In the genomic region with DNA sequence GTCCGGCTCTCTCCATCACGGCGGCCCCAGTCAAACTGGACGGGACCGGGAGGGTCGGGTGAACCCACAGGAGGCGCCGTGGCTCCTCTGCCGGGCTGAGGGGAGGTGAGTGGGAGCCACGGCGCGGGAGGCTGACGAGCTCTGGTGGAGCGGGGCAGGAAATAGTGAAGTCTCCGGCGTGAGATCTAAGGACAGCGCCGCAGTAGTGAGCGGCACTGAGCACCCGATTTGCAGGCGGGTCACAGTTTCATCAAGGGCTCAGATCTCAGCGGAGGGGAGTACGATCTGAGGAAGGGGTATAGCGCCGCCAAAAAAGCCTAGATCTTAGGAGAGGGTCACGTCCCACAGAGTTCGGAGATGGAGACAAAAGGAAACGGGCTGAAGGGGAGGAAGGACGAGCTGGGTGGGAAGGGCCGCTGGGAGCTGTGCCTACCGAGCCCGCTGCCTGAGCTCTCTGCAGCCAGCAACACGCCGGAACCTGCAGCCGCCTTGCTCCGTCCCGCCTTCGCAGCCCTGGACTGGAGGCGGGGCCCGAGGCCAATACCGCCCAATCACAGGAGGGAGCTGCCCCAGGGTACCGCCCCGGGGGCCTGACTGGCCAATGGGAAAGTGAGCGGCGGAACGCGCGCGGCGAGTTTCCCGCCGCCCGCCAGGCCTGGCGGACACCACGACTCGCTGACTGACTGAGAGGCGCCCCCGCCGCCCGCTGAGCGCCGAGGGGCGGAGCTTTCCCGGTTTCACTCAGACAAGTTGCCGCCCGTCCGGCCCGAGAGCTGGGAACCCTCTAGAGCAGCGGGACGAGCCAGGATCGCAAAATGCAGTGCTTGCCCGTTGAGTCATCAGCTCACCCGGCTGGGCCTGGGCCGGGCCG, we compare ENCODE assay signal across 1 cellular context.
TF ChIP-seq lines count a peak whose summit lies in the region.

No MANE protein-coding gene starts in this region.

TF ChIP-seq in HepG2, 621 proteins besides CTCF, POLR2A, EP300 and RAD21 (continues in another document):
- peak; percentile 75 for TF ChIP-seq YEATS4 (CRISPR knock-in tag; IDR thresholded peaks at IDR 0.05; ENCODE audit: borderline replicate concordance)
- TF ChIP-seq PHF21A (CRISPR knock-in tag; IDR thresholded peaks at IDR 0.05) = peak; percentile 61; the same call in 1 of the 2 replicates
- TF ChIP-seq NR2F6 (IDR thresholded peaks at IDR 0.05) = no peak
- no peak for TF ChIP-seq NR2F6 (CRISPR knock-in tag; IDR thresholded peaks at IDR 0.05)
- peak; percentile 68 for TF ChIP-seq GABPA (IDR thresholded peaks at IDR 0.05; ENCODE audit: low read depth, low read length)
- TF ChIP-seq GABPA (CRISPR knock-in tag; IDR thresholded peaks at IDR 0.05; ENCODE audit: low read depth) = peak; percentile 83
- TF ChIP-seq, protein P1, sequence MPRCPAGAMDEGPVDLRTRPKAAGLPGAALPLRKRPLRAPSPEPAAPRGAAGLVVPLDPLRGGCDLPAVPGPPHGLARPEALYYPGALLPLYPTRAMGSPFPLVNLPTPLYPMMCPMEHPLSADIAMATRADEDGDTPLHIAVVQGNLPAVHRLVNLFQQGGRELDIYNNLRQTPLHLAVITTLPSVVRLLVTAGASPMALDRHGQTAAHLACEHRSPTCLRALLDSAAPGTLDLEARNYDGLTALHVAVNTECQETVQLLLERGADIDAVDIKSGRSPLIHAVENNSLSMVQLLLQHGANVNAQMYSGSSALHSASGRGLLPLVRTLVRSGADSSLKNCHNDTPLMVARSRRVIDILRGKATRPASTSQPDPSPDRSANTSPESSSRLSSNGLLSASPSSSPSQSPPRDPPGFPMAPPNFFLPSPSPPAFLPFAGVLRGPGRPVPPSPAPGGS (CRISPR knock-in tag; IDR thresholded peaks at IDR 0.05) = peak; percentile 27; the same call in 1 of the 2 replicates
- TF ChIP-seq, protein P2, sequence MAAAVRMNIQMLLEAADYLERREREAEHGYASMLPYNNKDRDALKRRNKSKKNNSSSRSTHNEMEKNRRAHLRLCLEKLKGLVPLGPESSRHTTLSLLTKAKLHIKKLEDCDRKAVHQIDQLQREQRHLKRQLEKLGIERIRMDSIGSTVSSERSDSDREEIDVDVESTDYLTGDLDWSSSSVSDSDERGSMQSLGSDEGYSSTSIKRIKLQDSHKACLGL (CRISPR knock-in tag; IDR thresholded peaks at IDR 0.05) = peak; percentile 74
- TF ChIP-seq ZNF558 (CRISPR knock-in tag; IDR thresholded peaks at IDR 0.05; ENCODE audit: borderline replicate concordance) = peak; percentile 90; the same call in 1 of the 2 replicates
- no peak for TF ChIP-seq ZNF224 (CRISPR knock-in tag; IDR thresholded peaks at IDR 0.05)
- peak; percentile 96 for TF ChIP-seq SP2 (CRISPR knock-in tag; IDR thresholded peaks at IDR 0.05)
- TF ChIP-seq, protein P3, sequence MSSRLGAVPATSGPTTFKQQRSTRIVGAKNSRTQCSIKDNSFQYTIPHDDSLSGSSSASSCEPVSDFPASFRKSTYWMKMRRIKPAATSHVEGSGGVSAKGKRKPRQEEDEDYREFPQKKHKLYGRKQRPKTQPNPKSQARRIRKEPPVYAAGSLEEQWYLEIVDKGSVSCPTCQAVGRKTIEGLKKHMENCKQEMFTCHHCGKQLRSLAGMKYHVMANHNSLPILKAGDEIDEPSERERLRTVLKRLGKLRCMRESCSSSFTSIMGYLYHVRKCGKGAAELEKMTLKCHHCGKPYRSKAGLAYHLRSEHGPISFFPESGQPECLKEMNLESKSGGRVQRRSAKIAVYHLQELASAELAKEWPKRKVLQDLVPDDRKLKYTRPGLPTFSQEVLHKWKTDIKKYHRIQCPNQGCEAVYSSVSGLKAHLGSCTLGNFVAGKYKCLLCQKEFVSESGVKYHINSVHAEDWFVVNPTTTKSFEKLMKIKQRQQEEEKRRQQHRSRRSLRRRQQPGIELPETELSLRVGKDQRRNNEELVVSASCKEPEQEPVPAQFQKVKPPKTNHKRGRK (CRISPR knock-in tag; IDR thresholded peaks at IDR 0.05) = no peak
- TF ChIP-seq SPEN (CRISPR knock-in tag; IDR thresholded peaks at IDR 0.05; ENCODE audit: low read depth) = peak; percentile 87
- TF ChIP-seq ZNF598 (CRISPR knock-in tag; IDR thresholded peaks at IDR 0.05; ENCODE audit: borderline replicate concordance) = 0 out of 2 replicates have a peak, but pooled peaks have one; percentile 26
- peak; percentile 96 for TF ChIP-seq ZNF878 (CRISPR knock-in tag; IDR thresholded peaks at IDR 0.05)
- TF ChIP-seq MYC (CRISPR knock-in tag; IDR thresholded peaks at IDR 0.05; ENCODE audit: borderline replicate concordance) = peak; percentile 47; the same call in 1 of the 2 replicates
- TF ChIP-seq ZNF737 (CRISPR knock-in tag; IDR thresholded peaks at IDR 0.05; ENCODE audit: borderline replicate concordance) = no peak
- TF ChIP-seq HOXD1 (CRISPR knock-in tag; IDR thresholded peaks at IDR 0.05) = peak; percentile 57
- no peak; the same call in 1 of the 2 replicates for TF ChIP-seq MEF2D (CRISPR knock-in tag; IDR thresholded peaks at IDR 0.05)
- TF ChIP-seq HOXA9 (CRISPR knock-in tag; IDR thresholded peaks at IDR 0.05; ENCODE audit: borderline replicate concordance) = 0 out of 2 replicates have a peak, but pooled peaks have one; percentile 66
- peak; percentile 91 for TF ChIP-seq ERF (CRISPR knock-in tag; IDR thresholded peaks at IDR 0.05)
- no peak for TF ChIP-seq SRSF9 (IDR thresholded peaks at IDR 0.05; ENCODE audit: borderline replicate concordance, insufficient read depth, low read depth, low read length, poor library complexity, severe bottlenecking)
- 0 out of 2 replicates have a peak, but pooled peaks have one; percentile 57 for TF ChIP-seq TP53 (CRISPR knock-in tag; conservative IDR thresholded peaks at IDR 0.05)
- 0 out of 2 replicates have a peak, but pooled peaks have one; percentile 18 for TF ChIP-seq NR2C2 (CRISPR knock-in tag; IDR thresholded peaks at IDR 0.05; ENCODE audit: borderline replicate concordance)
- TF ChIP-seq SOX6 (IDR thresholded peaks at IDR 0.05) = no peak
- TF ChIP-seq SOX6 (CRISPR knock-in tag; IDR thresholded peaks at IDR 0.05) = peak; percentile 44; the same call in 1 of the 2 replicates
- TF ChIP-seq ZNF44 (CRISPR knock-in tag; IDR thresholded peaks at IDR 0.05) = no peak
- TF ChIP-seq, protein P4, sequence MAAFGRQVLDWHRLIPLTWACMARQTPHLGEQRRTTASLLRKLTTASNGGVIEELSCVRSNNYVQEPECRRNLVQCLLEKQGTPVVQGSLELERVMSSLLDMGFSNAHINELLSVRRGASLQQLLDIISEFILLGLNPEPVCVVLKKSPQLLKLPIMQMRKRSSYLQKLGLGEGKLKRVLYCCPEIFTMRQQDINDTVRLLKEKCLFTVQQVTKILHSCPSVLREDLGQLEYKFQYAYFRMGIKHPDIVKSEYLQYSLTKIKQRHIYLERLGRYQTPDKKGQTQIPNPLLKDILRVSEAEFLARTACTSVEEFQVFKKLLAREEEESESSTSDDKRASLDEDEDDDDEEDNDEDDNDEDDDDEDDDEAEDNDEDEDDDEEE (CRISPR knock-in tag; IDR thresholded peaks at IDR 0.05) = peak; percentile 71
- TF ChIP-seq EEA1 (CRISPR knock-in tag; IDR thresholded peaks at IDR 0.05; ENCODE audit: borderline replicate concordance) = peak; percentile 27; the same call in 1 of the 2 replicates
- TF ChIP-seq, protein P5, sequence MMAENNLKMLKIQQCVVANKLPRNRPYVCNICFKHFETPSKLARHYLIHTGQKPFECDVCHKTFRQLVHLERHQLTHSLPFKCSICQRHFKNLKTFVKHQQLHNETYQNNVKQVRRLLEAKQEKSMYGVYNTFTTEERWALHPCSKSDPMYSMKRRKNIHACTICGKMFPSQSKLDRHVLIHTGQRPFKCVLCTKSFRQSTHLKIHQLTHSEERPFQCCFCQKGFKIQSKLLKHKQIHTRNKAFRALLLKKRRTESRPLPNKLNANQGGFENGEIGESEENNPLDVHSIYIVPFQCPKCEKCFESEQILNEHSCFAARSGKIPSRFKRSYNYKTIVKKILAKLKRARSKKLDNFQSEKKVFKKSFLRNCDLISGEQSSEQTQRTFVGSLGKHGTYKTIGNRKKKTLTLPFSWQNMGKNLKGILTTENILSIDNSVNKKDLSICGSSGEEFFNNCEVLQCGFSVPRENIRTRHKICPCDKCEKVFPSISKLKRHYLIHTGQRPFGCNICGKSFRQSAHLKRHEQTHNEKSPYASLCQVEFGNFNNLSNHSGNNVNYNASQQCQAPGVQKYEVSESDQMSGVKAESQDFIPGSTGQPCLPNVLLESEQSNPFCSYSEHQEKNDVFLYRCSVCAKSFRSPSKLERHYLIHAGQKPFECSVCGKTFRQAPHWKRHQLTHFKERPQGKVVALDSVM (CRISPR knock-in tag; IDR thresholded peaks at IDR 0.05) = peak; percentile 35; the same call in 1 of the 2 replicates
- peak; percentile 73 for TF ChIP-seq HOXA3 (CRISPR knock-in tag; IDR thresholded peaks at IDR 0.05)
- TF ChIP-seq, protein P6, sequence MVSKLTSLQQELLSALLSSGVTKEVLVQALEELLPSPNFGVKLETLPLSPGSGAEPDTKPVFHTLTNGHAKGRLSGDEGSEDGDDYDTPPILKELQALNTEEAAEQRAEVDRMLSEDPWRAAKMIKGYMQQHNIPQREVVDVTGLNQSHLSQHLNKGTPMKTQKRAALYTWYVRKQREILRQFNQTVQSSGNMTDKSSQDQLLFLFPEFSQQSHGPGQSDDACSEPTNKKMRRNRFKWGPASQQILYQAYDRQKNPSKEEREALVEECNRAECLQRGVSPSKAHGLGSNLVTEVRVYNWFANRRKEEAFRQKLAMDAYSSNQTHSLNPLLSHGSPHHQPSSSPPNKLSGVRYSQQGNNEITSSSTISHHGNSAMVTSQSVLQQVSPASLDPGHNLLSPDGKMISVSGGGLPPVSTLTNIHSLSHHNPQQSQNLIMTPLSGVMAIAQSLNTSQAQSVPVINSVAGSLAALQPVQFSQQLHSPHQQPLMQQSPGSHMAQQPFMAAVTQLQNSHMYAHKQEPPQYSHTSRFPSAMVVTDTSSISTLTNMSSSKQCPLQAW (CRISPR knock-in tag; IDR thresholded peaks at IDR 0.05) = peak; percentile 16; the same call in 1 of the 2 replicates
- peak; percentile 90; the same call in 1 of the 2 replicates for TF ChIP-seq ZNF724P (CRISPR knock-in tag; IDR thresholded peaks at IDR 0.05; ENCODE audit: borderline replicate concordance)
- TF ChIP-seq ATF1 (CRISPR knock-in tag; IDR thresholded peaks at IDR 0.05) = no peak
- TF ChIP-seq, protein P7, sequence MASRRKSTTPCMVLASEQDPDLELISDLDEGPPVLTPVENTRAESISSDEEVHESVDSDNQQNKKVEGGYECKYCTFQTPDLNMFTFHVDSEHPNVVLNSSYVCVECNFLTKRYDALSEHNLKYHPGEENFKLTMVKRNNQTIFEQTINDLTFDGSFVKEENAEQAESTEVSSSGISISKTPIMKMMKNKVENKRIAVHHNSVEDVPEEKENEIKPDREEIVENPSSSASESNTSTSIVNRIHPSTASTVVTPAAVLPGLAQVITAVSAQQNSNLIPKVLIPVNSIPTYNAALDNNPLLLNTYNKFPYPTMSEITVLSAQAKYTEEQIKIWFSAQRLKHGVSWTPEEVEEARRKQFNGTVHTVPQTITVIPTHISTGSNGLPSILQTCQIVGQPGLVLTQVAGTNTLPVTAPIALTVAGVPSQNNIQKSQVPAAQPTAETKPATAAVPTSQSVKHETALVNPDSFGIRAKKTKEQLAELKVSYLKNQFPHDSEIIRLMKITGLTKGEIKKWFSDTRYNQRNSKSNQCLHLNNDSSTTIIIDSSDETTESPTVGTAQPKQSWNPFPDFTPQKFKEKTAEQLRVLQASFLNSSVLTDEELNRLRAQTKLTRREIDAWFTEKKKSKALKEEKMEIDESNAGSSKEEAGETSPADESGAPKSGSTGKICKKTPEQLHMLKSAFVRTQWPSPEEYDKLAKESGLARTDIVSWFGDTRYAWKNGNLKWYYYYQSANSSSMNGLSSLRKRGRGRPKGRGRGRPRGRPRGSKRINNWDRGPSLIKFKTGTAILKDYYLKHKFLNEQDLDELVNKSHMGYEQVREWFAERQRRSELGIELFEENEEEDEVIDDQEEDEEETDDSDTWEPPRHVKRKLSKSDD (CRISPR knock-in tag; IDR thresholded peaks at IDR 0.05; ENCODE audit: low read depth) = no peak
- no peak for TF ChIP-seq AHR (CRISPR knock-in tag; IDR thresholded peaks at IDR 0.05)
- peak; percentile 45 for TF ChIP-seq ASH2L (IDR thresholded peaks at IDR 0.05; ENCODE audit: insufficient read length, low read depth, low read length)
- TF ChIP-seq IKZF4 (CRISPR knock-in tag; IDR thresholded peaks at IDR 0.05; ENCODE audit: borderline replicate concordance, low read depth, not compliant biosample characterization) = peak; percentile 26
- peak; percentile 14; the same call in 1 of the 2 replicates for TF ChIP-seq POGZ (CRISPR knock-in tag; IDR thresholded peaks at IDR 0.05)
- TF ChIP-seq REPIN1 (CRISPR knock-in tag; IDR thresholded peaks at IDR 0.05; ENCODE audit: borderline replicate concordance, low read depth) = no peak
- TF ChIP-seq TBX3 (IDR thresholded peaks at IDR 0.05; ENCODE audit: borderline replicate concordance) = peak; percentile 29; the same call in 1 of the 2 replicates
- TF ChIP-seq, protein P8, sequence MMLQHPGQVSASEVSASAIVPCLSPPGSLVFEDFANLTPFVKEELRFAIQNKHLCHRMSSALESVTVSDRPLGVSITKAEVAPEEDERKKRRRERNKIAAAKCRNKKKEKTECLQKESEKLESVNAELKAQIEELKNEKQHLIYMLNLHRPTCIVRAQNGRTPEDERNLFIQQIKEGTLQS (CRISPR knock-in tag; IDR thresholded peaks at IDR 0.05) = peak; percentile 14; the same call in 1 of the 2 replicates
- peak; percentile 67 for TF ChIP-seq HNRNPLL (IDR thresholded peaks at IDR 0.05; ENCODE audit: low read depth, low read length, poor library complexity, severe bottlenecking)
- TF ChIP-seq TBP (CRISPR knock-in tag; IDR thresholded peaks at IDR 0.05) = no peak
- peak; percentile 55; the same call in 1 of the 2 replicates for TF ChIP-seq ZNF792 (CRISPR knock-in tag; IDR thresholded peaks at IDR 0.05)
- no peak for TF ChIP-seq ZC3H4 (CRISPR knock-in tag; IDR thresholded peaks at IDR 0.05; ENCODE audit: borderline replicate concordance)
- TF ChIP-seq, protein P9, sequence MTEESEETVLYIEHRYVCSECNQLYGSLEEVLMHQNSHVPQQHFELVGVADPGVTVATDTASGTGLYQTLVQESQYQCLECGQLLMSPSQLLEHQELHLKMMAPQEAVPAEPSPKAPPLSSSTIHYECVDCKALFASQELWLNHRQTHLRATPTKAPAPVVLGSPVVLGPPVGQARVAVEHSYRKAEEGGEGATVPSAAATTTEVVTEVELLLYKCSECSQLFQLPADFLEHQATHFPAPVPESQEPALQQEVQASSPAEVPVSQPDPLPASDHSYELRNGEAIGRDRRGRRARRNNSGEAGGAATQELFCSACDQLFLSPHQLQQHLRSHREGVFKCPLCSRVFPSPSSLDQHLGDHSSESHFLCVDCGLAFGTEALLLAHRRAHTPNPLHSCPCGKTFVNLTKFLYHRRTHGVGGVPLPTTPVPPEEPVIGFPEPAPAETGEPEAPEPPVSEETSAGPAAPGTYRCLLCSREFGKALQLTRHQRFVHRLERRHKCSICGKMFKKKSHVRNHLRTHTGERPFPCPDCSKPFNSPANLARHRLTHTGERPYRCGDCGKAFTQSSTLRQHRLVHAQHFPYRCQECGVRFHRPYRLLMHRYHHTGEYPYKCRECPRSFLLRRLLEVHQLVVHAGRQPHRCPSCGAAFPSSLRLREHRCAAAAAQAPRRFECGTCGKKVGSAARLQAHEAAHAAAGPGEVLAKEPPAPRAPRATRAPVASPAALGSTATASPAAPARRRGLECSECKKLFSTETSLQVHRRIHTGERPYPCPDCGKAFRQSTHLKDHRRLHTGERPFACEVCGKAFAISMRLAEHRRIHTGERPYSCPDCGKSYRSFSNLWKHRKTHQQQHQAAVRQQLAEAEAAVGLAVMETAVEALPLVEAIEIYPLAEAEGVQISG (CRISPR knock-in tag; IDR thresholded peaks at IDR 0.05) = peak; percentile 47
- no peak for TF ChIP-seq NFKB2 (CRISPR knock-in tag; IDR thresholded peaks at IDR 0.05; ENCODE audit: borderline replicate concordance)
- TF ChIP-seq PHF8 (CRISPR knock-in tag; IDR thresholded peaks at IDR 0.05) = peak; percentile 62
- peak; percentile 58; the same call in 1 of the 2 replicates for TF ChIP-seq SAFB2 (CRISPR knock-in tag; IDR thresholded peaks at IDR 0.05; ENCODE audit: borderline replicate concordance, low read depth)
